Comparison of ENCODE assay signal across 35 cellular contexts in the genomic region with DNA sequence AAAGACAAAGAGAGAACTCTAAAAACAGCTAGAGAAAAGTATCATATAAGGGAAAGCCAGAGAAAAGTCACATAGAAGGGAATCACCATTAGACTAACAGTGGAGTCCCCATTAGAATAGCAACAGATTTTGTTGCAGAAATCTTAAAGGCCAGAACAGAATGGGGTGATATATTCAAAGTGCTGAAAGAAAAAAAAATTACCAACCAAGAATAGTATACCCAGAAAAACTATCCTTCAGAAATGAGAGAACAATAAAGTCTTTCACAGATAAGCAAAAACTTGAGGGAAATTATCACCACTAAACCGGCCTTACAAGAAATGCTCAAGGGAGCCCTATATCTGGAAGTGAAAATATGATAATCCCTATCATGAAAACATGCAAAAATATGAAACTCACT.
"Had no signal": no experiment of that assay in that cellular context is flagged by ENCODE, and none has a peak within 500 bp of the region (broad histone marks: within the 10 kb centered on the region; RNA-seq: fewer than 3 reads in every experiment).

No MANE protein-coding gene starts in this region.

- H3K4me3 ChIP-seq: MG63 had no signal

- DNase-seq: Kasumi-1, MG63, MM.1S, MV-4-11, NCI-H1048, NCI-H1092, NCI-H1092 treated with DMSO at 0.1 percent for 48 hours, NCI-H1105, NCI-H1105 treated with DMSO at 0.1 percent for 48 hours, NCI-H1417, NCI-H1417 treated with DMSO at 0.1 percent for 48 hours, NCI-H1436, NCI-H1436 treated with DMSO at 0.1 percent for 48 hours, NCI-H146, NCI-H1694, NCI-H1694 treated with DMSO at 0.1 percent for 48 hours, NCI-H187, NCI-H187 treated with DMSO at 0.1 percent for 48 hours, NCI-H1930, NCI-H2029, NCI-H2029 treated with DMSO at 0.1 percent for 48 hours, NCI-H2081, NCI-H2081 treated with DMSO at 0.1 percent for 48 hours, NCI-H2107, NCI-H2171, NCI-H2171 treated with DMSO at 0.1 percent for 48 hours, NCI-H2227 treated with DMSO at 0.1 percent for 48 hours, NCI-H226, NCI-H345, NCI-H446, NCI-H446 treated with DMSO at 0.1 percent for 48 hours, NCI-H510A, NCI-H510A treated with DMSO at 0.1 percent for 48 hours, NCI-H524, NCI-H524 treated with DMSO at 0.1 percent for 48 hours had no signal

- H3K36me3 ChIP-seq: MG63 had no signal
